ENCODE assay signal across 9 cellular contexts in genomic region chr14:74913986-74914573, GRCh38. TPM values are rescaled to one million over a fixed set of nuclear protein-coding genes. Genes with fewer than 3 reads are reported as not detected.
DNase-seq lines count a peak whose midpoint lies in the region; TF ChIP-seq lines count a peak whose summit lies in the region.
"Had no signal": no experiment of that assay in that cellular context is flagged by ENCODE, and none has a peak within 500 bp of the region (broad histone marks: within the 10 kb centered on the region; RNA-seq: fewer than 3 reads in every experiment).

No MANE protein-coding gene starts in this region.

- 46% methylated on average over 6 of the region's 6 CpGs for WGBS in liver

- no TSS peak for BruUV-seq in OCI-LY7 (replicated peaks; lab: Mats Ljungman, UMichigan)

- TF ChIP-seq RAD21 in liver (IDR thresholded peaks at IDR 0.05): peak; percentile 86 to 93

- DNase-seq in GM10266 (ENCODE audit: extremely low spot score): peak; percentile 76
- DNase-seq in OCI-LY7 (ENCODE audit: low spot score): peak; percentile 59
- peak; percentile 88 for DNase-seq in dermis blood vessel endothelial cell
- no peak for DNase-seq in vagina (ENCODE audit: extremely low spot score in 2 of 2)
- DNase-seq in GM19240 (ENCODE audit: insufficient read length, low spot score): no peak
- no peak for DNase-seq in retina

- POLR2A ChIA-PET in OCI-LY7 (lab: Charles Lee): no interaction called here

- no peak overlapping the region for H3K4me2 ChIP-seq in OCI-LY7 (ENCODE audit: low read length)

- peak overlapping the region; percentile 27 for H2AFZ ChIP-seq in ACC112 (ENCODE audit: low read length, unreplicated experiment)
- no peak overlapping the region for H2AFZ ChIP-seq in OCI-LY7 (ENCODE audit: low read length)

- no peak overlapping the region for H3K9ac ChIP-seq in liver (ENCODE audit: low read depth in 1 of 2, low read length in 2 of 2)

- intact Hi-C loops in OCI-LY7 (cut with micrococcal nuclease; ENCODE audit: unreplicated experiment) (loop anchor here (1.0 kb wide), 1 partner anchor 174 kb away; no protein-coding TSS in a partner anchor), vagina (cut with DNase I) (loop anchor here (10.0 kb wide), 1 partner anchor 171 kb away; no protein-coding TSS in a partner anchor)

- no peaks in the 10 kb centered on the region for H3K27me3 ChIP-seq in ACC112 (ENCODE audit: insufficient read depth, low read length)
- no peaks in the 10 kb centered on the region for H3K27me3 ChIP-seq in liver (ENCODE audit: control insufficient read depth in 4 of 4, insufficient read depth in 4 of 4, low read length in 3 of 4)
- no peaks in the 10 kb centered on the region for H3K27me3 ChIP-seq in vagina

- no peak overlapping the region for H3K4me3 ChIP-seq in ACC112 (ENCODE audit: low read depth, low read length)
- H3K4me3 ChIP-seq in OCI-LY7 (ENCODE audit: low read depth, low read length, poor library complexity, severe bottlenecking): no peak overlapping the region
- H3K4me3 ChIP-seq in liver (ENCODE audit: low read depth in 1 of 3, low read length in 3 of 3): no peak overlapping the region
- H3K4me3 ChIP-seq in vagina: no peak overlapping the region

- H3K9me2 ChIP-seq in OCI-LY7 (ENCODE audit: insufficient read depth, low read length): no peaks in the 10 kb centered on the region

- H3K4me1 ChIP-seq in ACC112 (ENCODE audit: control insufficient read depth, insufficient read depth, low read length, unreplicated experiment): peaks cover 3% of the 10 kb centered on the region
- H3K4me1 ChIP-seq in OCI-LY7 (ENCODE audit: insufficient read depth, low read length, poor library complexity, severe bottlenecking): no peaks in the 10 kb centered on the region
- H3K4me1 ChIP-seq in liver (ENCODE audit: control insufficient read depth in 4 of 4, insufficient read depth in 4 of 4, low read length in 3 of 4): peaks cover 0 to 5% (median 2%) of the 10 kb centered on the region in 4 donors
- peaks cover 44% of the 10 kb centered on the region for H3K4me1 ChIP-seq in vagina

- no peaks in the 10 kb centered on the region for H3K79me2 ChIP-seq in ACC112 (ENCODE audit: control insufficient read depth, insufficient read depth, low read length, unreplicated experiment)
- no peaks in the 10 kb centered on the region for H3K79me2 ChIP-seq in OCI-LY7 (ENCODE audit: insufficient read depth, low read depth, low read length)

- TF ChIP-seq POLR2A in vagina (IDR thresholded peaks at IDR 0.05): no peak

- TF ChIP-seq CTCF in GM10266 (IDR thresholded peaks at IDR 0.05; ENCODE audit: control insufficient read depth, insufficient read depth, low read depth, missing control alignments) (peak; percentile 65), OCI-LY7 (conservative IDR thresholded peaks at IDR 0.05; ENCODE audit: low read length) (peak; percentile 86), liver (IDR thresholded peaks at IDR 0.05; ENCODE audit: low read depth, low read length, missing input control) (peak; percentile 75), vagina (IDR thresholded peaks at IDR 0.05) (peak; percentile 53 to 68 (median 58))

- no peaks in the 10 kb centered on the region for H3K36me3 ChIP-seq in ACC112 (ENCODE audit: insufficient read depth, low read length)
- no peaks in the 10 kb centered on the region for H3K36me3 ChIP-seq in OCI-LY7 (ENCODE audit: insufficient read depth, low read length)
- no peaks in the 10 kb centered on the region for H3K36me3 ChIP-seq in liver (ENCODE audit: control insufficient read depth in 4 of 4, insufficient read depth in 3 of 4, low read depth in 1 of 4, low read length in 3 of 4)
- no peaks in the 10 kb centered on the region for H3K36me3 ChIP-seq in vagina

- no peak overlapping the region for H3K27ac ChIP-seq in ACC112 (ENCODE audit: low read depth, low read length)
- no peak overlapping the region for H3K27ac ChIP-seq in OCI-LY7 (ENCODE audit: low read depth, low read length, poor library complexity, severe bottlenecking)
- peak overlapping the region in 1 of 2 donors; percentile 4 for H3K27ac ChIP-seq in liver (ENCODE audit: low read depth in 1 of 2, low read length in 2 of 2)
- peak overlapping the region; percentile 37 for H3K27ac ChIP-seq in vagina

- H3K9me3 ChIP-seq in OCI-LY7 (ENCODE audit: low read length): no peaks in the 10 kb centered on the region
- no peaks in the 10 kb centered on the region for H3K9me3 ChIP-seq in liver (ENCODE audit: control insufficient read depth in 4 of 4, low read length in 3 of 4)
- H3K9me3 ChIP-seq in vagina: no peaks in the 10 kb centered on the region

- CTCF ChIA-PET in OCI-LY7 (lab: Charles Lee; ENCODE audit: unreplicated experiment): no interaction called here

- no peaks in the 10 kb centered on the region for H4K20me1 ChIP-seq in OCI-LY7 (ENCODE audit: insufficient read depth, low read length)

TF ChIP-seq in liver, 16 proteins besides CTCF, POLR2A, EP300 and RAD21:
- TF ChIP-seq YY1 (IDR thresholded peaks at IDR 0.05) (no peak), RXRA (IDR thresholded peaks at IDR 0.05) (peak in 1 of 2 donors; percentile 14)

RNA-seq across cellular contexts. Expression of gene RPS6KL1, which starts 9.0 kb away (rescaled TPM):
- total RNA-seq in OCI-LY7 (2014; rRNA removed; shearing (Covaris generic)): 6.1 and 11.3 TPM in 2 replicates
- 14.0 and 15.3 TPM in 2 replicates for total RNA-seq in OCI-LY7 (2022)
- total RNA-seq in dermis blood vessel endothelial cell: 10.4 and 12.4 TPM in 2 replicates
- total RNA-seq in liver: 1 to 10 TPM; 5.8 to 5.9 TPM
- 1 to 10 TPM; 1.1 to 1.9 TPM for polyA plus RNA-seq in liver
- 2.0 TPM for total RNA-seq in vagina

RNA-seq across cellular contexts. Expression of gene DLST, which starts 32.4 kb away (rescaled TPM):
- total RNA-seq in OCI-LY7 (2014; rRNA removed; shearing (Covaris generic)): 70.2 and 74.4 TPM in 2 replicates
- total RNA-seq in OCI-LY7 (2022) (95.1 and 95.7 TPM in 2 replicates), dermis blood vessel endothelial cell (58.0 and 91.4 TPM in 2 replicates), liver (10 to 100 TPM; 41.0 to 58.0 TPM), vagina (109 TPM)
- 10 to 100 TPM; 10.7 to 69.3 TPM for polyA plus RNA-seq in liver

RNA-seq across cellular contexts. Expression of gene PROX2, which starts 38.1 kb away (rescaled TPM):
- total RNA-seq in OCI-LY7 (2014; rRNA removed; shearing (Covaris generic)): 0.35 and 0.51 TPM in 2 replicates
- total RNA-seq in OCI-LY7 (2022) (0.74 and 0.76 TPM in 2 replicates), dermis blood vessel endothelial cell (not detected in 2 replicates), liver (not detected), vagina (not detected)
- under 1 TPM in 1 of 2 donors, not detected in 1; 0.06 TPM for polyA plus RNA-seq in liver

RNA-seq across cellular contexts. Expression of gene PGF, which starts 41.3 kb away (rescaled TPM):
- total RNA-seq in OCI-LY7 (2014; rRNA removed; shearing (Covaris generic)): 0.09 and 0.13 TPM in 2 replicates
- total RNA-seq in OCI-LY7 (2022): 0.19 TPM in 1 of 2 replicates, not detected in the other
- total RNA-seq in dermis blood vessel endothelial cell: 126 and 252 TPM in 2 replicates
- 1 to 10 TPM in 1 of 2 donors, under 1 TPM in 1; 0.61 to 4.5 TPM for total RNA-seq in liver
- 1 to 10 TPM in 1 of 2 donors, under 1 TPM in 1; 0.90 to 2.8 TPM for polyA plus RNA-seq in liver
- total RNA-seq in vagina: 8.3 TPM
- total RNA-seq: mononuclear cell had no signal

Comparison
In these comparisons a context has a peak if more than half of its experiments do, and no peak if none do; other contexts are left out.
1. DNase-seq: peak in GM10266 (single experiment), OCI-LY7 (single experiment) and dermis blood vessel endothelial cell (single experiment); none in vagina (0 of 2), GM19240 (single experiment) and retina (single experiment).
2. Peak in every context shown above with its lines, with median percentiles within 50 percentile points of each other: CTCF ChIP-seq.